In the genomic region with DNA sequence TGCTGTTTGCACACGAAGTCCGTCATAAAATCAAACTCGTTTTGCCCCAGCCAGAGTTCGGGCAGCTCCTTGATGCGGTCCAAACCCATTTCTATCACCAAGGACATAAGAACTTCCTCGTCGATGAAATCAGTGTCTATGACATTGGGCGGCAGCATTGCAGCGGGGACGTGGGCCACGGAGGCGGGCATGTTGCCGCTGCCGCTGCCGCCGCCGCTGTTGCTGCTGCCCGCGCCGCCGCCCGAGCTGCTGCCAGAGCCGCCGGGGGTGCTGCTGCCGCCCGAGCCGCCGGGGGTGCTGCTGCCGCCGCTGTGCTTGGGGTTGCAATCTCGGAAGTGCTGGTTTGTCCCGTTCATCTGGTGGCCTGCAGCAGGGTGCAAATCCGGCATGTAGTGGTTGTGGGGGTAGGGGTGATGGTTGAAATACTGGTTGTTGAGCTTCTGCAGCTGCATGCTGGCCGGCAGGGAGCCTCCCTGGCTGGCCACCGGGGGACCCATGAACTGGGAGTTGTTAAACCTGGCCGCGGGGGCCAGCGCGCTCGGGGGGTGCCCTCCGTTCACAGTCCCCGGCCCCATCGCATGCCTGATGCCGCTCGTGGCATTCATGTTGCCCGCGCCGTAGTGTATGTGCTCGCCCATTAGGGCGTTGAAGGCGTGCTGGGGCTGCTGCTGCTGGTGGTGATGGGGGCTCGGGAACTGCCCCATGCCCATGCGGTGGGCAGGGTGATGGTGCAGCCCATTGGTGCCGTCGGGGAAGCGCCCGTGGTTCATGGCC, we compare ENCODE assay signal across 8 cellular contexts. TPM values are rescaled to one million over a fixed set of nuclear protein-coding genes. Genes with fewer than 3 reads are reported as not detected.
DNase-seq lines count a peak whose midpoint lies in the region; ATAC-seq and TF ChIP-seq lines count a peak whose summit lies in the region.

No MANE protein-coding gene starts in this region.

- peak overlapping the region; percentile 97 for H3K4me3 Mint-ChIP-seq in activated T-helper 2 cell treated with anti-CD3 and anti-CD28 coated beads, Interferon-gamma antibody, Interleukin-2, Interleukin-4, amounts not matched to agents 10 μg/mL and 5 μg/mL and 100 μg/mL, durations not matched to agents 14 hours and 24 hours and 36 hours (ENCODE audit: low read depth)

- H3K79me2 ChIP-seq in PC-3 (ENCODE audit: low read length), result peaks cover 36% of the 10 kb centered on the region

- peak overlapping the region; percentile 66 for H3K4me3 ChIP-seq in AG09309 (ENCODE audit: control insufficient read depth, low read depth, low read length)
- H3K4me3 ChIP-seq in PC-3 (ENCODE audit: low read length), result peak overlapping the region; percentile 91
- peak overlapping the region; percentile 92 for H3K4me3 ChIP-seq in fibroblast of the aortic adventitia (ENCODE audit: low read depth, low read length)
- H3K4me3 ChIP-seq in neuron (ENCODE audit: low read length), result peak overlapping the region; percentile 75

- TF ChIP-seq CTCF in AG09309 (IDR thresholded peaks at IDR 0.05; ENCODE audit: control insufficient read depth, insufficient read depth, low read depth, low read length, missing control alignments) (peak; percentile 10), PC-3 (conservative IDR thresholded peaks at IDR 0.05; ENCODE audit: low read depth, low read length) (no peak; the same call in 1 of the 2 replicates), fibroblast of the aortic adventitia (IDR thresholded peaks at IDR 0.05; ENCODE audit: insufficient read depth, low read length) (peak; percentile 16)

- peak; percentile 23 for ATAC-seq in GM18873 (IDR thresholded peaks at IDR 0.05; ENCODE audit: low FRiP score, unreplicated experiment)
- ATAC-seq in HG03280 (IDR thresholded peaks at IDR 0.05; ENCODE audit: unreplicated experiment), result peak; percentile 22
- no peak for ATAC-seq in PC-3

- H3K9ac ChIP-seq in PC-3 (ENCODE audit: low read length), result peak overlapping the region; percentile 90

- H3K4me1 ChIP-seq in PC-3 (ENCODE audit: insufficient read depth, low read length) (peaks cover 39% of the 10 kb centered on the region), neuron (ENCODE audit: insufficient read depth, low read length) (peaks cover 46% of the 10 kb centered on the region)

- DNase-seq in AG09309 (ENCODE audit: low read depth) (no peak), PC-3 (peak; percentile 53), fibroblast of the aortic adventitia (ENCODE audit: low read depth) (peak; percentile 60), substantia nigra (lab: John Stamatoyannopoulos, UW) (peak in 47 of 49 donors; percentile 11 to 82 (median 58))
- peak; percentile 69 for DNase-seq in activated T-helper 2 cell treated with anti-CD3 and anti-CD28 coated beads, Interferon-gamma antibody, Interleukin-2, Interleukin-4, amounts not matched to agents 10 μg/mL and 5 μg/mL and 100 μg/mL, durations not matched to agents 14 hours and 24 hours and 36 hours (ENCODE audit: low spot score)

- H3K4me1 Mint-ChIP-seq in activated T-helper 2 cell treated with anti-CD3 and anti-CD28 coated beads, Interferon-gamma antibody, Interleukin-2, Interleukin-4, amounts not matched to agents 10 μg/mL and 5 μg/mL and 100 μg/mL, durations not matched to agents 14 hours and 24 hours and 36 hours (ENCODE audit: low read depth), result peaks cover 41% of the 10 kb centered on the region

- H3K27ac Mint-ChIP-seq in activated T-helper 2 cell treated with anti-CD3 and anti-CD28 coated beads, Interferon-gamma antibody, Interleukin-2, Interleukin-4, amounts not matched to agents 10 μg/mL and 5 μg/mL and 100 μg/mL, durations not matched to agents 14 hours and 24 hours and 36 hours, result peak overlapping the region; percentile 98

- H3K27me3 Mint-ChIP-seq in activated T-helper 2 cell treated with anti-CD3 and anti-CD28 coated beads, Interferon-gamma antibody, Interleukin-2, Interleukin-4, amounts not matched to agents 10 μg/mL and 5 μg/mL and 100 μg/mL, durations not matched to agents 14 hours and 24 hours and 36 hours (ENCODE audit: low read depth), result no peaks in the 10 kb centered on the region

- no peaks in the 10 kb centered on the region for H3K9me3 Mint-ChIP-seq in activated T-helper 2 cell treated with anti-CD3 and anti-CD28 coated beads, Interferon-gamma antibody, Interleukin-2, Interleukin-4, amounts not matched to agents 10 μg/mL and 5 μg/mL and 100 μg/mL, durations not matched to agents 14 hours and 24 hours and 36 hours

- POLR2A ChIA-PET in PC-3 (lab: Charles Lee; ENCODE audit: unreplicated experiment), result interaction anchor here (0.6 to 1.3 kb wide), 3 partner anchors 669 to 1199 kb away, joined by 3 to 5 read pairs (median 3); no protein-coding TSS in a partner anchor

- CTCF ChIA-PET in PC-3 (lab: Charles Lee), result interaction anchor here (0.6 kb wide), 2 partner anchors 639 to 1431 kb away, joined by 3 read pairs; no protein-coding TSS in a partner anchor

- no TSS peak for BruUV-seq in PC-3 (replicated peaks; lab: Mats Ljungman, UMichigan)

- peaks cover 18% of the 10 kb centered on the region for H4K20me1 ChIP-seq in PC-3 (ENCODE audit: low read length)

- peak overlapping the region; percentile 95 for H3K4me2 ChIP-seq in PC-3 (ENCODE audit: low read length)

- intact Hi-C loops in PC-3 (cut with micrococcal nuclease), result loop anchor here (5.0 to 10.0 kb wide), 4 partner anchors 191 to 1471 kb away; no protein-coding TSS in a partner anchor
- intact Hi-C loops in activated T-helper 2 cell treated with anti-CD3 and anti-CD28 coated beads, Interferon-gamma antibody, Interleukin-2, Interleukin-4, amounts not matched to agents 10 μg/mL and 5 μg/mL and 100 μg/mL, durations not matched to agents 14 hours and 24 hours and 36 hours (cut with micrococcal nuclease), result loop anchor here (5.0 to 10.0 kb wide), 4 partner anchors 394 to 1549 kb away; no protein-coding TSS in a partner anchor

- H3K9me2 ChIP-seq in PC-3 (replicated peaks; ENCODE audit: low read length), result no peaks in the 10 kb centered on the region

- H3K27me3 ChIP-seq in PC-3 (ENCODE audit: low read length) (no peaks in the 10 kb centered on the region), neuron (ENCODE audit: insufficient read depth, low read length) (no peaks in the 10 kb centered on the region)

- H3F3A ChIP-seq in PC-3 (ENCODE audit: low read length, unreplicated experiment), result no peaks in the 10 kb centered on the region

- H2AFZ ChIP-seq in PC-3 (ENCODE audit: low read length), result no peak overlapping the region
- no peak overlapping the region for H2AFZ ChIP-seq in neuron (ENCODE audit: low read depth, low read length)

- H3K36me3 Mint-ChIP-seq in activated T-helper 2 cell treated with anti-CD3 and anti-CD28 coated beads, Interferon-gamma antibody, Interleukin-2, Interleukin-4, amounts not matched to agents 10 μg/mL and 5 μg/mL and 100 μg/mL, durations not matched to agents 14 hours and 24 hours and 36 hours (ENCODE audit: low read depth), result peaks cover 37% of the 10 kb centered on the region

- H3K36me3 ChIP-seq in PC-3 (ENCODE audit: low read depth, low read length) (peaks cover 7% of the 10 kb centered on the region; the same call in 1 of the 2 replicates), neuron (ENCODE audit: insufficient read depth, low read length) (peaks cover 26% of the 10 kb centered on the region)

- H3K27ac ChIP-seq in PC-3 (ENCODE audit: low read length) (peak overlapping the region; percentile 83), substantia nigra (ENCODE audit: low read depth, low read length, poor library complexity, severe bottlenecking) (peak overlapping the region; percentile 86)

- H3K9me3 ChIP-seq in PC-3 (ENCODE audit: low read length) (no peaks in the 10 kb centered on the region), neuron (ENCODE audit: low read length) (no peaks in the 10 kb centered on the region)

RNA-seq across cellular contexts. Expression of gene CITED2, which starts 1.1 kb away (rescaled TPM):
- 51.4 and 54.2 TPM in 2 replicates for total RNA-seq in PC-3 (2014; rRNA removed)
- total RNA-seq in activated T-helper 2 cell treated with anti-CD3 and anti-CD28 coated beads, Interferon-gamma antibody, Interleukin-2, Interleukin-4, amounts not matched to agents 10 μg/mL and 5 μg/mL and 100 μg/mL, durations not matched to agents 14 hours and 24 hours and 36 hours, result 36.0 and 43.6 TPM in 2 replicates
- total RNA-seq in fibroblast of the aortic adventitia (ENCODE audit: low replicate concordance), result 44.6 and 126 TPM in 2 replicates
